In genomic region chr9:127521919-127522304, GRCh38 we compare ENCODE assay signal across 10 cellular contexts.
DNase-seq lines count a peak whose midpoint lies in the region; TF ChIP-seq lines count a peak whose summit lies in the region.
"Had no signal": no experiment of that assay in that cellular context is flagged by ENCODE, and none has a peak within 500 bp of the region (broad histone marks: within the 10 kb centered on the region; RNA-seq: fewer than 3 reads in every experiment).

No MANE protein-coding gene starts in this region.

- peaks cover 20% of the 10 kb centered on the region for H3K9me3 ChIP-seq in MG63
- H3K9me3 ChIP-seq in mesenchymal stem cell (ENCODE audit: control insufficient read depth, low read length) = no peaks in the 10 kb centered on the region
- no peaks in the 10 kb centered on the region for H3K9me3 ChIP-seq in testis

- H3K9ac ChIP-seq in mesenchymal stem cell (ENCODE audit: low read length) = peak overlapping the region; percentile 58

- no peak overlapping the region for H2AFZ ChIP-seq in mesenchymal stem cell (ENCODE audit: low read depth, low read length)

- no peak overlapping the region for H3K4me2 ChIP-seq in mesenchymal stem cell (ENCODE audit: low read length, poor library complexity, severe bottlenecking)

- peaks cover 86% of the 10 kb centered on the region for H3K36me3 ChIP-seq in MG63
- peaks cover 70 to 72% of the 10 kb centered on the region in 2 experiments for H3K36me3 ChIP-seq in mesenchymal stem cell (ENCODE audit: control insufficient read depth in 1 of 2, insufficient read depth in 2 of 2, low read depth in 1 of 2, low read length in 2 of 2)
- no peaks in the 10 kb centered on the region for H3K36me3 ChIP-seq in testis (ENCODE audit: low read depth, missing control alignments)

- peak overlapping the region; percentile 53 to 100 for H3K4ac ChIP-seq in mesenchymal stem cell (ENCODE audit: low read depth in 1 of 2, low read length in 2 of 2)

- peaks cover 68% of the 10 kb centered on the region for H3K4me1 ChIP-seq in mesenchymal stem cell (ENCODE audit: control insufficient read depth, insufficient read depth, low read depth, low read length)
- peaks cover 45% of the 10 kb centered on the region for H3K4me1 ChIP-seq in testis

- peaks cover 5% of the 10 kb centered on the region for H3K79me1 ChIP-seq in mesenchymal stem cell (replicated peaks; ENCODE audit: low read length, poor library complexity, severe bottlenecking)

- intact Hi-C loops in testis (cut with DNase I; ENCODE audit: low total_unique reads) = loop anchor here (5.0 kb wide), 1 partner anchor 55 kb away; no protein-coding TSS in a partner anchor

- peak overlapping the region; percentile 79 for H2BK5ac ChIP-seq in mesenchymal stem cell (ENCODE audit: low read depth, low read length, poor library complexity, severe bottlenecking)

- H3K27me3 ChIP-seq in MG63 = no peaks in the 10 kb centered on the region
- H3K27me3 ChIP-seq in mesenchymal stem cell (ENCODE audit: control insufficient read depth in 1 of 2, insufficient read depth in 1 of 2, low read length in 2 of 2) = no peaks in the 10 kb centered on the region
- H3K27me3 ChIP-seq in testis = no peaks in the 10 kb centered on the region

- H3K27ac ChIP-seq in mesenchymal stem cell (ENCODE audit: low read length, poor library complexity, severe bottlenecking) (peak overlapping the region; percentile 96), testis (peak overlapping the region; percentile 76 to 77)

- TF ChIP-seq POLR2A in testis (IDR thresholded peaks at IDR 0.05) = no peak

- TF ChIP-seq CTCF in testis (IDR thresholded peaks at IDR 0.05) = no peak

- peak overlapping the region; percentile 98 to 99 for H2BK12ac ChIP-seq in mesenchymal stem cell (ENCODE audit: low read length in 2 of 2)

- peak overlapping the region; percentile 99 for H2BK15ac ChIP-seq in mesenchymal stem cell (ENCODE audit: low read depth, poor library complexity, severe bottlenecking)

- H2AK5ac ChIP-seq in mesenchymal stem cell (ENCODE audit: low read length, severe bottlenecking) = peak overlapping the region; percentile 95

- peak overlapping the region; percentile 90 to 100 for H3K18ac ChIP-seq in mesenchymal stem cell (ENCODE audit: low read depth in 1 of 2, low read length in 2 of 2)

- H4K8ac ChIP-seq in mesenchymal stem cell (ENCODE audit: low read length) = peak overlapping the region; percentile 99

- 31% methylated on average over 5 of the region's 5 CpGs for WGBS in mesenchymal stem cell
- WGBS in testis, 2 donors = 51 to 60% methylated on average over 2 to 5 of the region's 5 CpGs

- peak overlapping the region; percentile 5 to 70 for H3K23ac ChIP-seq in mesenchymal stem cell (ENCODE audit: low read length in 2 of 2)

- peak; percentile 42 for DNase-seq in MG63
- peak; percentile 40 for DNase-seq in ecto neural progenitor cell (ENCODE audit: low spot score)
- no peak for DNase-seq in mesenchymal stem cell
- no peak for DNase-seq in testis
- DNase-seq in NCI-H1417 (lab: John Stamatoyannopoulos, UW) = no peak
- no peak for DNase-seq in NCI-H82 treated with DMSO at 0.1 percent for 48 hours (lab: John Stamatoyannopoulos, UW; ENCODE audit: unreplicated experiment)
- DNase-seq in NCI-H2107 treated with DMSO at 0.1 percent for 48 hours (lab: John Stamatoyannopoulos, UW; ENCODE audit: unreplicated experiment) = no peak
- no peak for DNase-seq in DMS79 treated with DMSO at 0.1 percent for 48 hours (lab: John Stamatoyannopoulos, UW)
- DNase-seq: cerebellar nuclear complex, DMS53 had no signal

- H3K4me3 ChIP-seq in MG63 (no peak overlapping the region), mesenchymal stem cell (ENCODE audit: insufficient read depth in 1 of 2, low read depth in 1 of 2, low read length in 2 of 2) (peak overlapping the region in 1 of 2 experiments; percentile 11), testis (no peak overlapping the region)

- H3K14ac ChIP-seq in mesenchymal stem cell (ENCODE audit: low read length in 2 of 2) = peak overlapping the region; percentile 44 to 96

- H4K91ac ChIP-seq in mesenchymal stem cell (ENCODE audit: low read length) = peak overlapping the region; percentile 99

- peak overlapping the region; percentile 98 for H2BK120ac ChIP-seq in mesenchymal stem cell (ENCODE audit: low read depth, low read length)

Comparison
In these comparisons a context has a peak if more than half of its experiments do, and no peak if none do; other contexts are left out.
1. DNase-seq: peak in MG63 (single experiment) and ecto neural progenitor cell (single experiment); none in mesenchymal stem cell (single experiment), testis (single experiment), NCI-H1417 (0 of 3), NCI-H82 treated with DMSO at 0.1 percent for 48 hours (single experiment), NCI-H2107 treated with DMSO at 0.1 percent for 48 hours (single experiment) and DMS79 treated with DMSO at 0.1 percent for 48 hours (single experiment).